ENCODE assay signal across 8 cellular contexts in genomic region chrX:120485562-120486520, GRCh38. TPM values are rescaled to one million over a fixed set of nuclear protein-coding genes. Genes with fewer than 3 reads are reported as not detected.
DNase-seq lines count a peak whose midpoint lies in the region; ATAC-seq and TF ChIP-seq lines count a peak whose summit lies in the region.

No MANE protein-coding gene starts in this region.

- no peaks in the 10 kb centered on the region for H3K27me3 Mint-ChIP-seq in GM23338 (ENCODE audit: insufficient read depth, low read depth, poor library complexity)
- no peaks in the 10 kb centered on the region for H3K27me3 Mint-ChIP-seq in activated naive CD4-positive, alpha-beta T cell treated with anti-CD3 and anti-CD28 coated beads for 36 hours (ENCODE audit: low read depth)

- H2AFZ ChIP-seq in GM23338 = no peak overlapping the region; the same call in 1 of the 2 replicates
- H2AFZ ChIP-seq in neuronal stem cell (ENCODE audit: low read length) = peak overlapping the region; percentile 93

- no peak overlapping the region for H3K14ac ChIP-seq in neuronal stem cell (ENCODE audit: low read length)

- H2BK12ac ChIP-seq in neuronal stem cell (ENCODE audit: low read length) = no peak overlapping the region

- TF ChIP-seq POLR2A in gastroesophageal sphincter (IDR thresholded peaks at IDR 0.05) (peak in 1 of 2 donors; percentile 27), thyroid gland (IDR thresholded peaks at IDR 0.05) (peak in 1 of 2 donors; percentile 38)

- no peak overlapping the region for H3K9ac ChIP-seq in neuronal stem cell (ENCODE audit: low read depth, low read length, poor library complexity)

- H3K4me2 ChIP-seq in GM23338 (peak overlapping the region; percentile 64), neuronal stem cell (ENCODE audit: insufficient read depth, low read length, poor library complexity, severe bottlenecking) (peak overlapping the region; percentile 38)

- H3K4ac ChIP-seq in neuronal stem cell (ENCODE audit: low read length) = no peak overlapping the region

- no peaks in the 10 kb centered on the region for H3K79me1 ChIP-seq in neuronal stem cell (ENCODE audit: low read depth, low read length)

- peak overlapping the region; percentile 83 for H3K18ac ChIP-seq in neuronal stem cell (ENCODE audit: low read length)

- H2BK5ac ChIP-seq in neuronal stem cell (ENCODE audit: low read length) = no peak overlapping the region

- ATAC-seq in GM23338 = peak; percentile 94
- ATAC-seq in gastroesophageal sphincter = peak; percentile 89

- H3K9me2 ChIP-seq in GM23338 (ENCODE audit: insufficient read depth) = no peaks in the 10 kb centered on the region

- H3K27ac ChIP-seq in GM23338 (ENCODE audit: low read depth) = peak overlapping the region; percentile 68
- peak overlapping the region; percentile 77 to 91 (median 88) for H3K27ac ChIP-seq in gastroesophageal sphincter
- H3K27ac ChIP-seq in neuronal stem cell (replicated peaks; ENCODE audit: low read length) = no peak overlapping the region
- H3K27ac ChIP-seq in thyroid gland = peak overlapping the region; percentile 85 to 93 (median 92)

- H3K36me3 ChIP-seq in GM23338 (ENCODE audit: insufficient read depth) = no peaks in the 10 kb centered on the region
- no peaks in the 10 kb centered on the region for H3K36me3 ChIP-seq in gastroesophageal sphincter
- H3K36me3 ChIP-seq in neuronal stem cell (replicated peaks in 1 of 2; ENCODE audit: control insufficient read depth in 2 of 2, insufficient read depth in 2 of 2, low read length in 2 of 2) = no peaks in the 10 kb centered on the region
- no peaks in the 10 kb centered on the region for H3K36me3 ChIP-seq in thyroid gland

- H3K4me3 ChIP-seq in GM23338 (peak overlapping the region; percentile 47), gastroesophageal sphincter (peak overlapping the region; percentile 38 to 54), neuronal stem cell (ENCODE audit: low read length in 2 of 2) (peak overlapping the region; percentile 52 to 72), thyroid gland (replicated peaks in 1 of 3) (peak overlapping the region in 2 of 3 donors; percentile 26 to 27)

- TF ChIP-seq CTCF in GM23338 (conservative IDR thresholded peaks at IDR 0.05; ENCODE audit: low read depth in 2 of 2) (peak; percentile 43 to 50), gastroesophageal sphincter (IDR thresholded peaks at IDR 0.05) (peak; percentile 8 to 65 (median 64)), thyroid gland (IDR thresholded peaks at IDR 0.05) (peak in 5 of 6 experiments; percentile 31 to 61 (median 51))

- H3F3A ChIP-seq in GM23338 (replicated peaks; ENCODE audit: low read depth) = no peaks in the 10 kb centered on the region

- H4K20me1 ChIP-seq in GM23338 (replicated peaks; ENCODE audit: insufficient read depth) = no peaks in the 10 kb centered on the region

- H3K9me3 ChIP-seq in gastroesophageal sphincter (no peaks in the 10 kb centered on the region), neuronal stem cell (replicated peaks in 1 of 2; ENCODE audit: control insufficient read depth in 2 of 2, insufficient read depth in 1 of 2, low read depth in 1 of 2, low read length in 2 of 2) (no peaks in the 10 kb centered on the region), thyroid gland (no peaks in the 10 kb centered on the region)

- H3K27ac Mint-ChIP-seq in GM23338 = peak overlapping the region; percentile 95
- H3K27ac Mint-ChIP-seq in activated naive CD4-positive, alpha-beta T cell treated with anti-CD3 and anti-CD28 coated beads for 36 hours = peak overlapping the region; percentile 83

- H4K8ac ChIP-seq in neuronal stem cell (ENCODE audit: low read depth, low read length) = no peak overlapping the region

- H3K9me3 Mint-ChIP-seq in GM23338 = no peaks in the 10 kb centered on the region
- H3K9me3 Mint-ChIP-seq in activated naive CD4-positive, alpha-beta T cell treated with anti-CD3 and anti-CD28 coated beads for 36 hours = no peaks in the 10 kb centered on the region

- H3K79me2 ChIP-seq in GM23338 (replicated peaks; ENCODE audit: insufficient read depth) = no peaks in the 10 kb centered on the region

- intact Hi-C loops in activated naive CD4-positive, alpha-beta T cell treated with anti-CD3 and anti-CD28 coated beads for 36 hours (cut with micrococcal nuclease) = loop anchor here (1.0 to 5.0 kb wide), 8 partner anchors 9 to 676 kb away; partner anchors contain the start of genes C1GALT1C1, CUL4B, LAMP2 and MCTS1
- intact Hi-C loops in thyroid gland (cut with DNase I) = no loop called here

- no peak overlapping the region for H2AK5ac ChIP-seq in neuronal stem cell (ENCODE audit: low read depth, low read length)

- H3K27me3 ChIP-seq in GM23338 (ENCODE audit: insufficient read depth) (no peaks in the 10 kb centered on the region), gastroesophageal sphincter (no peaks in the 10 kb centered on the region), neuronal stem cell (ENCODE audit: control insufficient read depth in 3 of 3, insufficient read depth in 3 of 3, low read depth in 1 of 3, low read length in 3 of 3) (no peaks in the 10 kb centered on the region), thyroid gland (no peaks in the 10 kb centered on the region)

- DNase-seq in ELR (ENCODE audit: low read depth) (peak; percentile 88), GM23338 (ENCODE audit: low spot score) (peak; percentile 86), LHCN-M2 (ENCODE audit: low read depth) (peak; percentile 86), SHP77 (lab: John Stamatoyannopoulos, UW) (peak; percentile 71 to 77), neuronal stem cell (ENCODE audit: low spot score) (peak; percentile 40), thyroid gland (peak; percentile 75 to 77)
- DNase-seq in activated naive CD4-positive, alpha-beta T cell treated with anti-CD3 and anti-CD28 coated beads for 36 hours = peak; percentile 63

- CTCF ChIA-PET in activated naive CD4-positive, alpha-beta T cell treated with anti-CD3 and anti-CD28 coated beads for 36 hours (lab: Charles Lee) = interaction anchor here (0.6 to 1.7 kb wide), 14 partner anchors 11 to 1950 kb away, joined by 3 to 6 read pairs (median 3); no protein-coding TSS in a partner anchor

- no peak overlapping the region for H2BK120ac ChIP-seq in neuronal stem cell (ENCODE audit: low read depth, low read length)

- H2BK15ac ChIP-seq in neuronal stem cell (ENCODE audit: low read length) = no peak overlapping the region

- 5 to 30% methylated on average over 5 to 16 of the region's 39 CpGs for WGBS in gastroesophageal sphincter (ENCODE audit: low coverage in 1 of 2), 2 donors
- no CpG with 5 or more reads among the region's 39 CpGs for WGBS in neuronal stem cell (ENCODE audit: extremely low coverage in 2 of 2, insufficient read length in 2 of 2, insufficient replicate concordance in 1 of 2), 2 donors
- 2% methylated on average over 23 to 36 of the region's 39 CpGs for WGBS in thyroid gland, 2 donors

- H3K4me1 ChIP-seq in GM23338 (ENCODE audit: insufficient read depth) (no peaks in the 10 kb centered on the region), gastroesophageal sphincter (peaks cover 0 to 10% (median 0%) of the 10 kb centered on the region in 3 donors), neuronal stem cell (ENCODE audit: control insufficient read depth in 2 of 2, insufficient read depth in 1 of 2, low read depth in 1 of 2, low read length in 2 of 2) (peaks cover 0 to 3% of the 10 kb centered on the region in 2 donors), thyroid gland (no peaks in the 10 kb centered on the region)

- peak overlapping the region; percentile 77 for H3K4me3 Mint-ChIP-seq in GM23338
- peak overlapping the region; percentile 68 for H3K4me3 Mint-ChIP-seq in activated naive CD4-positive, alpha-beta T cell treated with anti-CD3 and anti-CD28 coated beads for 36 hours

- no peaks in the 10 kb centered on the region for H3K4me1 Mint-ChIP-seq in GM23338
- peaks cover 27% of the 10 kb centered on the region for H3K4me1 Mint-ChIP-seq in activated naive CD4-positive, alpha-beta T cell treated with anti-CD3 and anti-CD28 coated beads for 36 hours (ENCODE audit: low read depth)

- no peak overlapping the region for H3K23ac ChIP-seq in neuronal stem cell (ENCODE audit: low read depth, low read length, poor library complexity)

- no peaks in the 10 kb centered on the region for H3K36me3 Mint-ChIP-seq in GM23338 (ENCODE audit: low read depth)
- no peaks in the 10 kb centered on the region for H3K36me3 Mint-ChIP-seq in activated naive CD4-positive, alpha-beta T cell treated with anti-CD3 and anti-CD28 coated beads for 36 hours (ENCODE audit: low read depth)

- TF ChIP-seq EP300 in gastroesophageal sphincter (IDR thresholded peaks at IDR 0.05) = no peak

- H4K91ac ChIP-seq in neuronal stem cell (ENCODE audit: low read depth, low read length, poor library complexity) = no peak overlapping the region

TF ChIP-seq in GM23338, 12 proteins besides CTCF, POLR2A, EP300 and RAD21 (continues in another document):
- no peak for TF ChIP-seq NANOG (IDR thresholded peaks at IDR 0.05; ENCODE audit: borderline replicate concordance)
- no peak for TF ChIP-seq JUNB (IDR thresholded peaks at IDR 0.05; ENCODE audit: unreplicated experiment)
- TF ChIP-seq EZH2 (IDR thresholded peaks at IDR 0.05; ENCODE audit: low read depth, unreplicated experiment) = no peak
- TF ChIP-seq ZNF331 (CRISPR knock-in tag; IDR thresholded peaks at IDR 0.05; ENCODE audit: low read depth) = no peak
- TF ChIP-seq, protein P1, sequence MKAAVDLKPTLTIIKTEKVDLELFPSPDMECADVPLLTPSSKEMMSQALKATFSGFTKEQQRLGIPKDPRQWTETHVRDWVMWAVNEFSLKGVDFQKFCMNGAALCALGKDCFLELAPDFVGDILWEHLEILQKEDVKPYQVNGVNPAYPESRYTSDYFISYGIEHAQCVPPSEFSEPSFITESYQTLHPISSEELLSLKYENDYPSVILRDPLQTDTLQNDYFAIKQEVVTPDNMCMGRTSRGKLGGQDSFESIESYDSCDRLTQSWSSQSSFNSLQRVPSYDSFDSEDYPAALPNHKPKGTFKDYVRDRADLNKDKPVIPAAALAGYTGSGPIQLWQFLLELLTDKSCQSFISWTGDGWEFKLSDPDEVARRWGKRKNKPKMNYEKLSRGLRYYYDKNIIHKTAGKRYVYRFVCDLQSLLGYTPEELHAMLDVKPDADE (IDR thresholded peaks at IDR 0.05) = no peak

RNA-seq across cellular contexts. Expression of gene LAMP2, which starts 16.7 kb away (rescaled TPM):
- 40.9 and 46.1 TPM in 2 replicates for total RNA-seq in GM23338 (2014; rRNA removed; shearing (Covaris generic))
- polyA plus RNA-seq in GM23338 (2016; fragmentation: Nextera tagmentation; extraction: Ambion mirVana) = 19.5 and 24.4 TPM in 2 replicates
- total RNA-seq in LHCN-M2 (2014; rRNA removed) (121 and 139 TPM in 2 replicates), gastroesophageal sphincter (100 to 1,000 TPM in 1 of 4 donors, 10 to 100 TPM in 3; 65.7 to 108 (median 75.6) TPM), thyroid gland (100 to 1,000 TPM; 189 to 225 (median 205) TPM)
- 76.5 TPM for polyA plus RNA-seq in LHCN-M2 (2012)
- total RNA-seq in activated naive CD4-positive, alpha-beta T cell treated with anti-CD3 and anti-CD28 coated beads for 36 hours = 10 to 100 TPM; 37.9 to 38.0 TPM
- polyA plus RNA-seq in neuronal stem cell (2013, experiment 1 of 2) = 16.4 TPM
- 16.9 TPM for polyA plus RNA-seq in neuronal stem cell (2013, experiment 2 of 2)
